Comparison of ENCODE assay signal across 1 cellular context in genomic region chr1:214303106-214303505, GRCh38.
TF ChIP-seq lines count a peak whose summit lies in the region.

No MANE protein-coding gene starts in this region.

TF ChIP-seq in IMR-90, 13 proteins besides CTCF, POLR2A, EP300 and RAD21:
- TF ChIP-seq ELK1 (IDR thresholded peaks at IDR 0.05; ENCODE audit: borderline replicate concordance, low read depth, low read length) = no peak
- no peak for TF ChIP-seq SMC3 (IDR thresholded peaks at IDR 0.05; ENCODE audit: low read depth, low read length)
